In genomic region chr7:92423646-92424045, GRCh38 we compare ENCODE assay signal across 1 cellular context.
TF ChIP-seq lines count a peak whose summit lies in the region.

No MANE protein-coding gene starts in this region.

TF ChIP-seq in A549, 52 proteins besides CTCF, POLR2A, EP300 and RAD21:
- TF ChIP-seq HES2 (IDR thresholded peaks at IDR 0.05) (no peak), CEBPB (IDR thresholded peaks at IDR 0.05) (no peak), GATA3 (IDR thresholded peaks at IDR 0.05; ENCODE audit: borderline replicate concordance) (no peak), NR3C1 (IDR thresholded peaks at IDR 0.05) (no peak), CHD2 (IDR thresholded peaks at IDR 0.05; ENCODE audit: low read length, partially characterized antibody) (no peak), ATOH8 (CRISPR knock-in tag; IDR thresholded peaks at IDR 0.05; ENCODE audit: low read depth) (no peak), HOXB5 (CRISPR knock-in tag; IDR thresholded peaks at IDR 0.05) (no peak), BCL3 (IDR thresholded peaks at IDR 0.05) (no peak), RFX5 (IDR thresholded peaks at IDR 0.05) (no peak), MAX (IDR thresholded peaks at IDR 0.05) (no peak), ELK1 (IDR thresholded peaks at IDR 0.05; ENCODE audit: low read depth, low read length) (no peak)
